In the genomic region with DNA sequence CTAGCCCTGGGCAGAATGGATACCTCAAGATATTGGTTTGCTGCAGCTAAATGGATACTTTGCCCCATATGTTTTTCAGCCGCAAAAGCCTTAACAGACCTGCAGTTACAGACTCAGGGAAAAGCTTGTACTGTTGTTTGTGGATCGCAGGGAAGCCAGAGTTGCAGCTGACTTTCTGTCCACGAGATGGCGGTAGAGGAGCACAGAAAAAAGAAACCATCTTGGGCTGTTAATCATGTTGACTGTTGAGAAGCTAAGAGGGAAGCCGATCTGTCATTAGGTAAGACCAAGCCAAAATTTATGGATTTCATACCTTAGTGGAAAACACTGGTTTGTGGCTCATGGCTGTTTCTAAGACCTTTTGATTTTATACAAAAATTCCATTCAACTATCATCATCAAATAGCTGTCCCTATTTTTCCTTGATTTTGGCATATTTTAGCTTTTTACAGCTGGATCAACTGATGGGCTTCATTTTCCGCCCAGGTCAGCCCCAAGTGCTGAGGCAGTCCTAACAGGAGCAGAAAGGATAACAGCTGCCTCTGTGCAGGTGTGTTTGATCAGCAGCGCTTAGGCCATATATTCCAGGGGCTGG, we compare ENCODE assay signal across 8 cellular contexts.
DNase-seq lines count a peak whose midpoint lies in the region; ATAC-seq and TF ChIP-seq lines count a peak whose summit lies in the region.

No MANE protein-coding gene starts in this region.

- H4K20me1 ChIP-seq in SK-N-SH (ENCODE audit: insufficient read depth): no peaks in the 10 kb centered on the region

- TF ChIP-seq EP300 in SK-N-SH (IDR thresholded peaks at IDR 0.05; ENCODE audit: borderline replicate concordance in 1 of 2, low read depth in 1 of 2, low read length in 1 of 2): 0 out of 4 replicates have a peak, but pooled peaks of 1 of the 2 experiments have one; percentile 10

- H3K79me2 ChIP-seq in SK-N-SH (ENCODE audit: insufficient read depth): no peaks in the 10 kb centered on the region

- CTCF ChIA-PET in SK-N-SH (lab: Yijun Ruan, JAX): interaction anchor here (0.6 to 5.1 kb wide), 67 partner anchors 12 to 1326 kb away, joined by 3 to 151 read pairs (median 4); a partner anchor contains a TSS
- CTCF ChIA-PET in activated naive CD4-positive, alpha-beta T cell treated with anti-CD3 and anti-CD28 coated beads, Interleukin-2, amount 10 ng/mL, durations not matched to agents 7 days and 5 days (lab: Charles Lee): interaction anchor here (0.6 to 8.9 kb wide), 47 partner anchors 8 to 1181 kb away, joined by 3 to 151 read pairs (median 3); no protein-coding TSS in a partner anchor

- H3K4me1 Mint-ChIP-seq in activated naive CD4-positive, alpha-beta T cell treated with anti-CD3 and anti-CD28 coated beads, Interleukin-2, amount 10 ng/mL, durations not matched to agents 7 days and 5 days: peaks cover 21% of the 10 kb centered on the region

- no peaks in the 10 kb centered on the region for H3K36me3 Mint-ChIP-seq in activated naive CD4-positive, alpha-beta T cell treated with anti-CD3 and anti-CD28 coated beads, Interleukin-2, amount 10 ng/mL, durations not matched to agents 7 days and 5 days

- H3K27ac ChIP-seq in SK-N-SH (ENCODE audit: low read depth in 2 of 2, low read length in 1 of 2) (no peak overlapping the region), cardiac muscle cell (no peak overlapping the region), psoas muscle (no peak overlapping the region), aorta (ENCODE audit: low read depth in 1 of 2, low read length in 2 of 2) (no peak overlapping the region)

- ATAC-seq in psoas muscle (peak; percentile 70 to 88 (median 82)), aorta (ENCODE audit: low FRiP score) (peak; percentile 85)

- TF ChIP-seq RAD21 in SK-N-SH (IDR thresholded peaks at IDR 0.05; ENCODE audit: low read length): peak; percentile 98

- WGBS in SK-N-SH (ENCODE audit: low lambda C conversion rate): 29% methylated on average over 7 of the region's 7 CpGs
- WGBS in psoas muscle, 3 donors: 21 to 25% (median 22%) methylated on average over 7 of the region's 7 CpGs
- WGBS in aorta, 2 donors: 18 to 19% methylated on average over 7 of the region's 7 CpGs

- TF ChIP-seq CTCF in SK-N-SH (IDR thresholded peaks at IDR 0.05) (peak; percentile 96), cardiac muscle cell (IDR thresholded peaks at IDR 0.05; ENCODE audit: low read depth, low read length) (peak; percentile 97), psoas muscle (IDR thresholded peaks at IDR 0.05) (peak; percentile 93)

- no peak overlapping the region for H3K4me2 ChIP-seq in SK-N-SH

- H3K9me3 Mint-ChIP-seq in activated naive CD4-positive, alpha-beta T cell treated with anti-CD3 and anti-CD28 coated beads, Interleukin-2, amount 10 ng/mL, durations not matched to agents 7 days and 5 days: no peaks in the 10 kb centered on the region

- no peak overlapping the region for H3K4me3 Mint-ChIP-seq in activated naive CD4-positive, alpha-beta T cell treated with anti-CD3 and anti-CD28 coated beads, Interleukin-2, amount 10 ng/mL, durations not matched to agents 7 days and 5 days

- no peaks in the 10 kb centered on the region for H3K9me3 ChIP-seq in HAP-1
- no peaks in the 10 kb centered on the region for H3K9me3 ChIP-seq in SK-N-SH
- H3K9me3 ChIP-seq in cardiac muscle cell (ENCODE audit: low read depth): no peaks in the 10 kb centered on the region
- H3K9me3 ChIP-seq in psoas muscle: no peaks in the 10 kb centered on the region
- no peaks in the 10 kb centered on the region for H3K9me3 ChIP-seq in aorta (ENCODE audit: control insufficient read depth, low read length)

- H3K4me3 ChIP-seq in HAP-1 (no peak overlapping the region), SK-N-SH (ENCODE audit: low read depth in 2 of 2, low read length in 1 of 2) (no peak overlapping the region), cardiac muscle cell (no peak overlapping the region), psoas muscle (no peak overlapping the region), aorta (ENCODE audit: low read length in 2 of 2) (no peak overlapping the region)

- H3K27ac Mint-ChIP-seq in activated naive CD4-positive, alpha-beta T cell treated with anti-CD3 and anti-CD28 coated beads, Interleukin-2, amount 10 ng/mL, durations not matched to agents 7 days and 5 days: no peak overlapping the region

- intact Hi-C loops in psoas muscle (cut with DNase I): loop anchor here (1.0 to 10.0 kb wide), 3 partner anchors 307 to 544 kb away; a partner anchor contains a TSS
- intact Hi-C loops in aorta (cut with DNase I): loop anchor here in 1 of 2 donors (2.0 kb wide), 1 partner anchor 308 kb away; no protein-coding TSS in a partner anchor

- no peaks in the 10 kb centered on the region for H3F3A ChIP-seq in SK-N-SH (replicated peaks; ENCODE audit: insufficient read depth)

- in situ Hi-C loops in HAP-1 (cut with MboI; ENCODE audit: low sequenced_read_pairs): loop anchor here (10.0 kb wide), 2 partner anchors 306 to 404 kb away; no protein-coding TSS in a partner anchor

- POLR2A ChIA-PET in SK-N-SH (lab: Yijun Ruan, JAX): interaction anchor here (0.6 to 1.5 kb wide), 3 partner anchors 300 to 380 kb away, joined by 3 to 5 read pairs (median 4); a partner anchor contains a TSS

- H3K9ac ChIP-seq in SK-N-SH: no peak overlapping the region

- H3K27me3 ChIP-seq in HAP-1 (ENCODE audit: low read depth): peaks cover 10% of the 10 kb centered on the region
- H3K27me3 ChIP-seq in SK-N-SH (ENCODE audit: insufficient read depth): no peaks in the 10 kb centered on the region
- no peaks in the 10 kb centered on the region for H3K27me3 ChIP-seq in cardiac muscle cell
- H3K27me3 ChIP-seq in psoas muscle (ENCODE audit: insufficient read depth in 3 of 3, low read length in 2 of 3): no peaks in the 10 kb centered on the region
- no peaks in the 10 kb centered on the region for H3K27me3 ChIP-seq in aorta (ENCODE audit: control insufficient read depth in 1 of 2, insufficient read depth in 2 of 2, low read length in 1 of 2)

- H2AFZ ChIP-seq in SK-N-SH (ENCODE audit: low read depth): no peak overlapping the region

- DNase-seq in ELR (ENCODE audit: low read depth) (peak; percentile 80), HAP-1 (ENCODE audit: low spot score in 2 of 2) (peak; percentile 29 to 75), NCI-H1048 (lab: John Stamatoyannopoulos, UW) (peak; percentile 30), SK-N-SH (peak; percentile 41), cardiac muscle cell (ENCODE audit: low read depth in 1 of 2, low spot score in 1 of 2) (peak; percentile 74 to 85), psoas muscle (peak; percentile 48 to 72), aorta (peak; percentile 73 to 80)
- peak; percentile 81 for DNase-seq in activated naive CD4-positive, alpha-beta T cell treated with anti-CD3 and anti-CD28 coated beads, Interleukin-2, amount 10 ng/mL, durations not matched to agents 7 days and 5 days

- no peaks in the 10 kb centered on the region for H3K27me3 Mint-ChIP-seq in activated naive CD4-positive, alpha-beta T cell treated with anti-CD3 and anti-CD28 coated beads, Interleukin-2, amount 10 ng/mL, durations not matched to agents 7 days and 5 days

- no peaks in the 10 kb centered on the region for H3K4me1 ChIP-seq in HAP-1
- H3K4me1 ChIP-seq in SK-N-SH (ENCODE audit: control insufficient read depth in 1 of 2, insufficient read depth in 2 of 2, low read depth in 1 of 2, low read length in 1 of 2): peaks cover 5 to 11% of the 10 kb centered on the region in 2 experiments; a peak in 3 of 4 replicates
- peaks cover 5% of the 10 kb centered on the region for H3K4me1 ChIP-seq in cardiac muscle cell (ENCODE audit: low read depth)
- no peaks in the 10 kb centered on the region for H3K4me1 ChIP-seq in psoas muscle
- no peaks in the 10 kb centered on the region for H3K4me1 ChIP-seq in aorta (ENCODE audit: control insufficient read depth in 1 of 2, insufficient read depth in 2 of 2, low read length in 2 of 2)

- no peaks in the 10 kb centered on the region for H3K9me2 ChIP-seq in SK-N-SH

- H3K36me3 ChIP-seq in HAP-1 (replicated peaks) (no peaks in the 10 kb centered on the region), SK-N-SH (replicated peaks in 1 of 2; ENCODE audit: control insufficient read depth in 1 of 2, insufficient read depth in 2 of 2, low read length in 1 of 2) (no peaks in the 10 kb centered on the region), cardiac muscle cell (no peaks in the 10 kb centered on the region), psoas muscle (ENCODE audit: insufficient read depth in 1 of 2, low read depth in 1 of 2) (no peaks in the 10 kb centered on the region), aorta (ENCODE audit: control insufficient read depth in 1 of 2, insufficient read depth in 2 of 2, low read length in 1 of 2) (no peaks in the 10 kb centered on the region)

TF ChIP-seq in SK-N-SH, 30 proteins besides CTCF, POLR2A, EP300 and RAD21 (continues in another document):
- no peak for TF ChIP-seq JUND (IDR thresholded peaks at IDR 0.05)
- TF ChIP-seq, protein P1, sequence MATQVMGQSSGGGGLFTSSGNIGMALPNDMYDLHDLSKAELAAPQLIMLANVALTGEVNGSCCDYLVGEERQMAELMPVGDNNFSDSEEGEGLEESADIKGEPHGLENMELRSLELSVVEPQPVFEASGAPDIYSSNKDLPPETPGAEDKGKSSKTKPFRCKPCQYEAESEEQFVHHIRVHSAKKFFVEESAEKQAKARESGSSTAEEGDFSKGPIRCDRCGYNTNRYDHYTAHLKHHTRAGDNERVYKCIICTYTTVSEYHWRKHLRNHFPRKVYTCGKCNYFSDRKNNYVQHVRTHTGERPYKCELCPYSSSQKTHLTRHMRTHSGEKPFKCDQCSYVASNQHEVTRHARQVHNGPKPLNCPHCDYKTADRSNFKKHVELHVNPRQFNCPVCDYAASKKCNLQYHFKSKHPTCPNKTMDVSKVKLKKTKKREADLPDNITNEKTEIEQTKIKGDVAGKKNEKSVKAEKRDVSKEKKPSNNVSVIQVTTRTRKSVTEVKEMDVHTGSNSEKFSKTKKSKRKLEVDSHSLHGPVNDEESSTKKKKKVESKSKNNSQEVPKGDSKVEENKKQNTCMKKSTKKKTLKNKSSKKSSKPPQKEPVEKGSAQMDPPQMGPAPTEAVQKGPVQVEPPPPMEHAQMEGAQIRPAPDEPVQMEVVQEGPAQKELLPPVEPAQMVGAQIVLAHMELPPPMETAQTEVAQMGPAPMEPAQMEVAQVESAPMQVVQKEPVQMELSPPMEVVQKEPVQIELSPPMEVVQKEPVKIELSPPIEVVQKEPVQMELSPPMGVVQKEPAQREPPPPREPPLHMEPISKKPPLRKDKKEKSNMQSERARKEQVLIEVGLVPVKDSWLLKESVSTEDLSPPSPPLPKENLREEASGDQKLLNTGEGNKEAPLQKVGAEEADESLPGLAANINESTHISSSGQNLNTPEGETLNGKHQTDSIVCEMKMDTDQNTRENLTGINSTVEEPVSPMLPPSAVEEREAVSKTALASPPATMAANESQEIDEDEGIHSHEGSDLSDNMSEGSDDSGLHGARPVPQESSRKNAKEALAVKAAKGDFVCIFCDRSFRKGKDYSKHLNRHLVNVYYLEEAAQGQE (IDR thresholded peaks at IDR 0.05; ENCODE audit: low read depth, low read length): no peak

Comparison
In these comparisons a context has a peak if more than half of its experiments do, and no peak if none do; other contexts are left out.
1. DNase-seq: peak in every context shown above with its lines; median percentile 81 in activated naive CD4-positive, alpha-beta T cell treated with anti-CD3 and anti-CD28 coated beads, Interleukin-2, amount 10 ng/mL, durations not matched to agents 7 days and 5 days; 80 in ELR; 80 in cardiac muscle cell; 76 in aorta; 60 in psoas muscle; 52 in HAP-1; 41 in SK-N-SH; 30 in NCI-H1048.